Comparison of ENCODE assay signal across 1 cellular context in the genomic region with DNA sequence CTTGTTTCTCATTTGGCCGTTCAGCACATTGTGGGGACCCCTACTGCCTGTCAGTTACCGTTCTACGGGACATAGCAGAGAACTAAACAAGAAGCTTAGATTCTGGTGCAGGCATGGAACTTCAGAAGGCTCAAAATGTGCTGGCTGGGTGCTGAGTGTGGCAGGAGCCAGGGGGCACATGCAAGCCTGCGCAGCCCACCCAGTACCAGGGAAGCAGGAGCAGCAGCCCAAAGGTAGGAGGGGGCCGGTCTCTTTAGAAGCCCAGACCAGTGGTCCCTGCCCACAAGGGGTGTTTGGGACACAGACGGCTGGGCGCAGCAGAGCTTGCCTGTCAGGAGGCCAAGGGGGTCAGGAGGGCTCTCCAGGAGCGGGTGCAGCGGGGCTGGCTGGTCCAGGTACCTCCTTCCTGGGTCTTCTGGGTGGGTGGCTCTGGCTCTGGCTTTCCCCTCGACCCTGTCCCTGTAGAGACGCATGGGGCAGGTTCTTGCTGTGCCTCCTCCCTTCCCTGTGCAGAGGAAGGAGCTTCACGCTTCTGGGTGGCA.
TF ChIP-seq lines count a peak whose summit lies in the region.

No MANE protein-coding gene starts in this region.

TF ChIP-seq in IMR-90, 13 proteins besides CTCF, POLR2A, EP300 and RAD21:
- TF ChIP-seq, protein P1, sequence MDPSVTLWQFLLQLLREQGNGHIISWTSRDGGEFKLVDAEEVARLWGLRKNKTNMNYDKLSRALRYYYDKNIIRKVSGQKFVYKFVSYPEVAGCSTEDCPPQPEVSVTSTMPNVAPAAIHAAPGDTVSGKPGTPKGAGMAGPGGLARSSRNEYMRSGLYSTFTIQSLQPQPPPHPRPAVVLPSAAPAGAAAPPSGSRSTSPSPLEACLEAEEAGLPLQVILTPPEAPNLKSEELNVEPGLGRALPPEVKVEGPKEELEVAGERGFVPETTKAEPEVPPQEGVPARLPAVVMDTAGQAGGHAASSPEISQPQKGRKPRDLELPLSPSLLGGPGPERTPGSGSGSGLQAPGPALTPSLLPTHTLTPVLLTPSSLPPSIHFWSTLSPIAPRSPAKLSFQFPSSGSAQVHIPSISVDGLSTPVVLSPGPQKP (IDR thresholded peaks at IDR 0.05; ENCODE audit: borderline replicate concordance, low read depth, low read length): no peak
TF ChIP-seq in IMR-90: peak in this region for 0.
